Comparison of ENCODE assay signal across 14 cellular contexts in genomic region chr4:169383724-169384123, GRCh38.
DNase-seq lines count a peak whose midpoint lies in the region; ATAC-seq and TF ChIP-seq lines count a peak whose summit lies in the region.
"Had no signal": no experiment of that assay in that cellular context is flagged by ENCODE, and none has a peak within 500 bp of the region (broad histone marks: within the 10 kb centered on the region; RNA-seq: fewer than 3 reads in every experiment).

No MANE protein-coding gene starts in this region.

- H3K4me3 ChIP-seq in BJ (ENCODE audit: low read depth, low read length) (no peak overlapping the region), PC-3 (ENCODE audit: low read length) (no peak overlapping the region), aorta (ENCODE audit: low read length in 2 of 2) (no peak overlapping the region), SJCRH30 (no peak overlapping the region)

- H3K27me3 ChIP-seq in BJ (ENCODE audit: control insufficient read depth, insufficient read depth, low read length), result no peaks in the 10 kb centered on the region
- no peaks in the 10 kb centered on the region for H3K27me3 ChIP-seq in PC-3 (ENCODE audit: low read length)
- no peaks in the 10 kb centered on the region for H3K27me3 ChIP-seq in aorta (ENCODE audit: control insufficient read depth in 1 of 2, insufficient read depth in 2 of 2, low read length in 1 of 2)
- H3K27me3 ChIP-seq in SJCRH30, result no peaks in the 10 kb centered on the region

- no peaks in the 10 kb centered on the region for H3K9me2 ChIP-seq in PC-3 (replicated peaks; ENCODE audit: low read length)

- H3K79me2 ChIP-seq in PC-3 (ENCODE audit: low read length), result no peaks in the 10 kb centered on the region

- 21 to 22% methylated on average over 3 of the region's 3 CpGs for WGBS in aorta, 2 donors

- no peaks in the 10 kb centered on the region for H3F3A ChIP-seq in PC-3 (ENCODE audit: low read length, unreplicated experiment)

- H3K9me3 ChIP-seq in PC-3 (ENCODE audit: low read length) (peaks cover 3% of the 10 kb centered on the region; the same call in 1 of the 2 replicates), aorta (ENCODE audit: control insufficient read depth, low read length) (peaks cover under 1% of the 10 kb centered on the region), SJCRH30 (replicated peaks) (no peaks in the 10 kb centered on the region; the same call in 1 of the 2 replicates)

- H3K4me2 ChIP-seq in PC-3 (ENCODE audit: low read length), result peak overlapping the region; percentile 20

- intact Hi-C loops in PC-3 (cut with micrococcal nuclease) (no loop called here), aorta (cut with DNase I) (no loop called here)

- peak overlapping the region; percentile 15; the same call in 1 of the 2 replicates for H3K9ac ChIP-seq in PC-3 (ENCODE audit: low read length)

- no TSS peak for BruUV-seq in PC-3 (replicated peaks; lab: Mats Ljungman, UMichigan)

- H3K4me1 ChIP-seq in PC-3 (ENCODE audit: insufficient read depth, low read length) (peaks cover 27% of the 10 kb centered on the region), aorta (ENCODE audit: control insufficient read depth in 1 of 2, insufficient read depth in 2 of 2, low read length in 2 of 2) (no peaks in the 10 kb centered on the region), SJCRH30 (no peaks in the 10 kb centered on the region)

- POLR2A ChIA-PET in BJ (lab: Charles Lee), result no interaction called here
- POLR2A ChIA-PET in PC-3 (lab: Charles Lee; ENCODE audit: unreplicated experiment), result no interaction called here

- no peaks in the 10 kb centered on the region for H4K20me1 ChIP-seq in PC-3 (ENCODE audit: low read length)

- H2AFZ ChIP-seq in PC-3 (ENCODE audit: low read length), result no peak overlapping the region

- DNase-seq in BJ (ENCODE audit: low read depth) (peak; percentile 87), PC-3 (peak; percentile 81), dedifferentiated amniotic fluid mesenchymal stem cell (ENCODE audit: extremely low spot score) (peak; percentile 91), myocyte (ENCODE audit: low read depth) (peak; percentile 36), germinal center (ENCODE audit: low spot score) (no peak), aorta (no peak), SJCRH30 (no peak)
- DNase-seq: activated effector memory CD4-positive, alpha-beta T cell treated with Interleukin-2 at 50 U/mL for 16 hours; CD4-positive, CD25-positive, alpha-beta regulatory T cell; GF-D8; NCI-H1092 treated with DMSO at 0.1 percent for 48 hours; NCI-H526; retina had no signal

- ATAC-seq in PC-3 (peak; percentile 80), GM21360 (IDR thresholded peaks at IDR 0.05; ENCODE audit: unreplicated experiment) (no peak), aorta (ENCODE audit: low FRiP score) (no peak)

- CTCF ChIA-PET in BJ (lab: Yijun Ruan, JAX) (interaction anchor here (0.8 to 1.5 kb wide), 3 partner anchors 10 to 126 kb away, joined by 3 to 4 read pairs (median 4); no protein-coding TSS in a partner anchor), PC-3 (lab: Charles Lee) (interaction anchor here (0.5 kb wide), 1 partner anchor 197 kb away, joined by 8 read pairs; no protein-coding TSS in a partner anchor)

- peak overlapping the region; percentile 66 for H3K27ac ChIP-seq in PC-3 (ENCODE audit: low read length)
- H3K27ac ChIP-seq in aorta (ENCODE audit: low read depth in 1 of 2, low read length in 2 of 2), result no peak overlapping the region
- no peak overlapping the region for H3K27ac ChIP-seq in SJCRH30

- TF ChIP-seq CTCF in BJ (IDR thresholded peaks at IDR 0.05; ENCODE audit: insufficient read depth, low read depth, low read length) (no peak), PC-3 (conservative IDR thresholded peaks at IDR 0.05; ENCODE audit: low read depth, low read length) (no peak)

- H3K36me3 ChIP-seq in BJ (ENCODE audit: control insufficient read depth, insufficient read depth, low read length), result no peaks in the 10 kb centered on the region
- no peaks in the 10 kb centered on the region for H3K36me3 ChIP-seq in PC-3 (ENCODE audit: low read depth, low read length)
- H3K36me3 ChIP-seq in aorta (ENCODE audit: control insufficient read depth in 1 of 2, insufficient read depth in 2 of 2, low read length in 1 of 2), result no peaks in the 10 kb centered on the region
- no peaks in the 10 kb centered on the region for H3K36me3 ChIP-seq in SJCRH30

Comparison
In these comparisons a context has a peak if more than half of its experiments do, and no peak if none do; other contexts are left out.
1. DNase-seq: peak in BJ (single experiment), PC-3 (single experiment), dedifferentiated amniotic fluid mesenchymal stem cell (single experiment) and myocyte (single experiment); none in germinal center (single experiment), aorta (0 of 2) and SJCRH30 (0 of 2).